In genomic region chr5:39017504-39017903, GRCh38 we compare ENCODE assay signal across 21 cellular contexts. TPM values are rescaled to one million over a fixed set of nuclear protein-coding genes. Genes with fewer than 3 reads are reported as not detected.
DNase-seq lines count a peak whose midpoint lies in the region; ATAC-seq, FAIRE-seq and TF ChIP-seq lines count a peak whose summit lies in the region.
"Had no signal": no experiment of that assay in that cellular context is flagged by ENCODE, and none has a peak within 500 bp of the region (broad histone marks: within the 10 kb centered on the region; RNA-seq: fewer than 3 reads in every experiment).

No MANE protein-coding gene starts in this region.

- TF ChIP-seq CTCF in ascending aorta (IDR thresholded peaks at IDR 0.05) (no peak), psoas muscle (IDR thresholded peaks at IDR 0.05) (no peak), PC-3 (conservative IDR thresholded peaks at IDR 0.05; ENCODE audit: low read depth, low read length) (no peak)

- 92 to 98% (median 97%) methylated on average over 2 of the region's 2 CpGs for WGBS in psoas muscle, 3 donors

- no peaks in the 10 kb centered on the region for H3F3A ChIP-seq in PC-3 (ENCODE audit: low read length, unreplicated experiment)

- no peak overlapping the region for H3K4me2 ChIP-seq in PC-3 (ENCODE audit: low read length)
- H3K4me2 ChIP-seq: SK-N-SH had no signal

- POLR2A ChIA-PET in PC-3 (lab: Charles Lee; ENCODE audit: unreplicated experiment): no interaction called here

- H3K9ac ChIP-seq in PC-3 (ENCODE audit: low read length): no peak overlapping the region
- H3K9ac ChIP-seq: SK-N-SH had no signal

- peaks cover 11% of the 10 kb centered on the region; the same call in 1 of the 2 replicates for H3K79me2 ChIP-seq in PC-3 (ENCODE audit: low read length)

- no peaks in the 10 kb centered on the region for H3K9me2 ChIP-seq in PC-3 (replicated peaks; ENCODE audit: low read length)
- H3K9me2 ChIP-seq: SK-N-SH had no signal

- intact Hi-C loops in ascending aorta (cut with DNase I) (no loop called here), psoas muscle (cut with DNase I) (loop anchor here in 1 of 2 donors (5.0 kb wide), 1 partner anchor 50 kb away; no protein-coding TSS in a partner anchor), PC-3 (cut with micrococcal nuclease) (loop anchor here (5.0 kb wide), 1 partner anchor 45 kb away; no protein-coding TSS in a partner anchor)

- H2AFZ ChIP-seq in PC-3 (ENCODE audit: low read length): no peak overlapping the region

- H3K36me3 ChIP-seq in ascending aorta (peaks cover 3 to 5% of the 10 kb centered on the region in 2 donors), psoas muscle (ENCODE audit: insufficient read depth in 1 of 2, low read depth in 1 of 2) (peaks cover 0 to 18% of the 10 kb centered on the region in 2 donors), PC-3 (ENCODE audit: low read depth, low read length) (peaks cover 20% of the 10 kb centered on the region)

- DNase-seq in GM19239 (ENCODE audit: insufficient read length, low spot score) (no peak), ascending aorta (ENCODE audit: low spot score in 2 of 2) (no peak), psoas muscle (no peak), PC-3 (no peak), SW480 (ENCODE audit: low spot score) (no peak)
- DNase-seq in activated CD8-positive, alpha-beta memory T cell treated with anti-CD3 and anti-CD28 coated beads, Interleukin-2, amount 50 U/mL, for 4 hours: no peak
- DNase-seq: C1 segment of cervical spinal cord; Caco-2; CD8-positive, alpha-beta T cell; H7; NCI-H1048; NCI-H1417; NCI-H1694; NCI-H2029 treated with DMSO at 0.1 percent for 48 hours; NCI-H446 treated with DMSO at 0.1 percent for 48 hours; NCI-H526 treated with DMSO at 0.1 percent for 48 hours; SIG-M5; SK-N-SH; SW 1271 had no signal

- CTCF ChIA-PET in PC-3 (lab: Charles Lee): no interaction called here

- H3K4me1 ChIP-seq in ascending aorta (peaks cover 0 to 23% of the 10 kb centered on the region in 2 donors), psoas muscle (peaks cover 51% of the 10 kb centered on the region), PC-3 (ENCODE audit: insufficient read depth, low read length) (peaks cover 21% of the 10 kb centered on the region)

- peak overlapping the region; percentile 20 to 87 for H3K27ac ChIP-seq in ascending aorta
- peak overlapping the region; percentile 96 for H3K27ac ChIP-seq in psoas muscle
- no peak overlapping the region for H3K27ac ChIP-seq in PC-3 (ENCODE audit: low read length)

- H3K27me3 ChIP-seq in ascending aorta (no peaks in the 10 kb centered on the region), psoas muscle (ENCODE audit: insufficient read depth in 3 of 3, low read length in 2 of 3) (no peaks in the 10 kb centered on the region), PC-3 (ENCODE audit: low read length) (no peaks in the 10 kb centered on the region)

- ATAC-seq in psoas muscle (no peak), PC-3 (no peak)
- ATAC-seq: CD8-positive, alpha-beta T cell; Panc1 had no signal

- no TSS peak for BruUV-seq in PC-3 (replicated peaks; lab: Mats Ljungman, UMichigan)

- no peaks in the 10 kb centered on the region for H4K20me1 ChIP-seq in PC-3 (ENCODE audit: low read length)

- H3K9me3 ChIP-seq in ascending aorta: no peaks in the 10 kb centered on the region
- no peaks in the 10 kb centered on the region for H3K9me3 ChIP-seq in psoas muscle
- H3K9me3 ChIP-seq in PC-3 (ENCODE audit: low read length): no peaks in the 10 kb centered on the region
- H3K9me3 ChIP-seq: Caco-2, SK-N-SH had no signal

- H3K4me3 ChIP-seq in ascending aorta: no peak overlapping the region
- no peak overlapping the region for H3K4me3 ChIP-seq in psoas muscle
- H3K4me3 ChIP-seq in PC-3 (ENCODE audit: low read length): no peak overlapping the region

- FAIRE-seq in A204.1 (lab: Jason Lieb, UNC): peak; percentile 19
- peak; percentile 58 for FAIRE-seq in GM19239 (lab: Jason Lieb, UNC)

RNA-seq across cellular contexts. Expression of gene RICTOR, which starts 56.7 kb away (rescaled TPM):
- total RNA-seq in ascending aorta: 12.1 TPM
- total RNA-seq in psoas muscle: 10 to 100 TPM; 34.0 to 46.7 (median 41.0) TPM
- 1 to 10 TPM; 2.7 to 9.5 (median 6.4) TPM for polyA plus RNA-seq in psoas muscle
- 24.5 and 28.1 TPM in 2 replicates for total RNA-seq in PC-3 (2014; rRNA removed)
